ENCODE assay signal across 8 cellular contexts in genomic region chr2:164840930-164841718, GRCh38.
DNase-seq lines count a peak whose midpoint lies in the region; ATAC-seq lines count a peak whose summit lies in the region.

No MANE protein-coding gene starts in this region.

- H3K4me3 ChIP-seq in neuron (ENCODE audit: low read length): peak overlapping the region; percentile 90

- H3K4me1 ChIP-seq in neuron (ENCODE audit: insufficient read depth, low read length): peaks cover 3% of the 10 kb centered on the region

- H2AFZ ChIP-seq in neuron (ENCODE audit: low read depth, low read length): peak overlapping the region; percentile 98

- ATAC-seq in GM18907 (IDR thresholded peaks at IDR 0.05; ENCODE audit: unreplicated experiment): peak; percentile 70
- peak; percentile 59 for ATAC-seq in HG03097 (IDR thresholded peaks at IDR 0.05; ENCODE audit: low FRiP score, unreplicated experiment)

- DNase-seq in CD1c-positive myeloid dendritic cell (ENCODE audit: extremely low spot score) (peak; percentile 48), NCI-H345 (lab: John Stamatoyannopoulos, UW) (peak; percentile 70), activated gamma-delta T cell treated with Interleukin-2 at 50 U/mL for 16 hours (peak; percentile 3), globus pallidus (ENCODE audit: low spot score) (peak; percentile 20)
- no peak for DNase-seq in stimulated activated naive CD4-positive, alpha-beta T cell treated with Interleukin-2 at 50 U/mL for 16 hours (lab: John Stamatoyannopoulos, UW)

- no peaks in the 10 kb centered on the region for H3K27me3 ChIP-seq in neuron (ENCODE audit: insufficient read depth, low read length)

- no peaks in the 10 kb centered on the region for H3K9me3 ChIP-seq in neuron (ENCODE audit: low read length)

- H3K36me3 ChIP-seq in neuron (ENCODE audit: insufficient read depth, low read length): no peaks in the 10 kb centered on the region
